In genomic region chr12:1690578-1691122, GRCh38 we compare ENCODE assay signal across 8 cellular contexts. TPM values are rescaled to one million over a fixed set of nuclear protein-coding genes. Genes with fewer than 3 reads are reported as not detected.
A peak's percentile ranks its signal among the peaks of the same experiment; 100 is the strongest.
DNase-seq lines count a peak whose midpoint lies in the region; ATAC-seq and TF ChIP-seq lines count a peak whose summit lies in the region.

TSS of gene ADIPOR2 (plus strand) at chr12:1691070. CDS start at chr12:1754344, 63,274 bp downstream.

- no peak for TF ChIP-seq CTCF in liver (IDR thresholded peaks at IDR 0.05; ENCODE audit: low read depth, low read length, missing input control)

- H3K4me3 Mint-ChIP-seq in CD4-positive, CD25-positive, alpha-beta regulatory T cell = peak within 1 kb of the TSS; percentile 90 to 98 (median 94)

- H3K9ac ChIP-seq in liver (ENCODE audit: low read depth in 1 of 2, low read length in 2 of 2) = peak within 1 kb of the TSS; percentile 82 to 98

- H3K27ac Mint-ChIP-seq in CD4-positive, CD25-positive, alpha-beta regulatory T cell = peak within 1 kb of the TSS; percentile 99 to 100 (median 99)

- DNase-seq in CD4-positive, CD25-positive, alpha-beta regulatory T cell = peak; percentile 90 to 98 (median 95)
- DNase-seq in NCI-H82 (lab: John Stamatoyannopoulos, UW) (peak; percentile 99), dermis microvascular lymphatic vessel endothelial cell (ENCODE audit: low read depth in 2 of 2) (peak; percentile 88 to 94)
- peak; percentile 92 to 94 for DNase-seq in activated CD4-positive, alpha-beta T cell treated with anti-CD3 and anti-CD28 coated beads, Interleukin-2, amount 50 U/mL, for 48 hours
- peak; percentile 94 for DNase-seq in stimulated activated CD4-positive, alpha-beta T cell treated with anti-CD3 and anti-CD28 coated beads, Interleukin-4, amount 100 ng/mL, for 1 hour

- no peaks in the 10 kb centered on the region for H3K9me3 ChIP-seq in CD4-positive, CD25-positive, alpha-beta regulatory T cell (ENCODE audit: control insufficient read depth in 2 of 2, low read length in 2 of 2)
- no peaks in the 10 kb centered on the region for H3K9me3 ChIP-seq in liver (ENCODE audit: control insufficient read depth in 4 of 4, low read length in 3 of 4)

- peak in 1 of 2 donors; percentile 59 for TF ChIP-seq RAD21 in liver (IDR thresholded peaks at IDR 0.05)

- no peaks in the 10 kb centered on the region for H3K27me3 ChIP-seq in CD4-positive, CD25-positive, alpha-beta regulatory T cell (ENCODE audit: control insufficient read depth, insufficient read depth, low read length)
- H3K27me3 ChIP-seq in liver (ENCODE audit: control insufficient read depth in 4 of 4, insufficient read depth in 4 of 4, low read length in 3 of 4) = no peaks in the 10 kb centered on the region

- no peaks in the 10 kb centered on the region for H3K36me3 Mint-ChIP-seq in CD4-positive, CD25-positive, alpha-beta regulatory T cell

- H3K4me3 ChIP-seq in CD4-positive, CD25-positive, alpha-beta regulatory T cell (ENCODE audit: low read depth, low read length) = peak within 1 kb of the TSS; percentile 80
- H3K4me3 ChIP-seq in liver (ENCODE audit: low read depth in 1 of 3, low read length in 3 of 3) = peak within 1 kb of the TSS; percentile 74 to 88 (median 84)

- peaks cover 11% of the 10 kb centered on the region for H3K27me3 Mint-ChIP-seq in CD4-positive, CD25-positive, alpha-beta regulatory T cell

- peak; percentile 99 for ATAC-seq in CD4-positive, CD25-positive, alpha-beta regulatory T cell (ENCODE audit: low read depth in 2 of 2)
- ATAC-seq in GM19438 (IDR thresholded peaks at IDR 0.05; ENCODE audit: low read depth, unreplicated experiment) = peak; percentile 93
- ATAC-seq in HG03571 (IDR thresholded peaks at IDR 0.05; ENCODE audit: unreplicated experiment) = peak; percentile 95

- H3K36me3 ChIP-seq in CD4-positive, CD25-positive, alpha-beta regulatory T cell (ENCODE audit: control insufficient read depth, insufficient read depth, low read length) = no peaks in the 10 kb centered on the region
- H3K36me3 ChIP-seq in liver (ENCODE audit: control insufficient read depth in 4 of 4, insufficient read depth in 3 of 4, low read depth in 1 of 4, low read length in 3 of 4) = peaks cover 0 to 2% (median 0%) of the 10 kb centered on the region in 4 donors

- H3K9me3 Mint-ChIP-seq in CD4-positive, CD25-positive, alpha-beta regulatory T cell = no peaks in the 10 kb centered on the region

- WGBS in liver = under 1% methylated on average over 59 of the region's 59 CpGs

- peak within 1 kb of the TSS; percentile 94 for H3K27ac ChIP-seq in CD4-positive, CD25-positive, alpha-beta regulatory T cell (ENCODE audit: insufficient read depth, low read length, poor library complexity, severe bottlenecking)
- H3K27ac ChIP-seq in liver (ENCODE audit: low read depth in 1 of 2, low read length in 2 of 2) = peak within 1 kb of the TSS; percentile 99

- peaks cover 20 to 50% (median 33%) of the 10 kb centered on the region in 4 donors for H3K4me1 Mint-ChIP-seq in CD4-positive, CD25-positive, alpha-beta regulatory T cell

- peaks cover 29% of the 10 kb centered on the region for H3K4me1 ChIP-seq in CD4-positive, CD25-positive, alpha-beta regulatory T cell (ENCODE audit: control insufficient read depth, insufficient read depth, low read length, poor library complexity, severe bottlenecking)
- H3K4me1 ChIP-seq in liver (ENCODE audit: control insufficient read depth in 4 of 4, insufficient read depth in 4 of 4, low read length in 3 of 4) = peaks cover 1 to 17% (median 6%) of the 10 kb centered on the region in 4 donors

TF ChIP-seq in liver, 16 proteins besides CTCF, POLR2A, EP300 and RAD21:
- TF ChIP-seq JUND (IDR thresholded peaks at IDR 0.05) = no peak
- peak; percentile 79 for TF ChIP-seq REST (IDR thresholded peaks at IDR 0.05)
- TF ChIP-seq FOXA1 (IDR thresholded peaks at IDR 0.05) = no peak
- TF ChIP-seq SP1 (IDR thresholded peaks at IDR 0.05) = peak; percentile 75
- TF ChIP-seq, protein P1, sequence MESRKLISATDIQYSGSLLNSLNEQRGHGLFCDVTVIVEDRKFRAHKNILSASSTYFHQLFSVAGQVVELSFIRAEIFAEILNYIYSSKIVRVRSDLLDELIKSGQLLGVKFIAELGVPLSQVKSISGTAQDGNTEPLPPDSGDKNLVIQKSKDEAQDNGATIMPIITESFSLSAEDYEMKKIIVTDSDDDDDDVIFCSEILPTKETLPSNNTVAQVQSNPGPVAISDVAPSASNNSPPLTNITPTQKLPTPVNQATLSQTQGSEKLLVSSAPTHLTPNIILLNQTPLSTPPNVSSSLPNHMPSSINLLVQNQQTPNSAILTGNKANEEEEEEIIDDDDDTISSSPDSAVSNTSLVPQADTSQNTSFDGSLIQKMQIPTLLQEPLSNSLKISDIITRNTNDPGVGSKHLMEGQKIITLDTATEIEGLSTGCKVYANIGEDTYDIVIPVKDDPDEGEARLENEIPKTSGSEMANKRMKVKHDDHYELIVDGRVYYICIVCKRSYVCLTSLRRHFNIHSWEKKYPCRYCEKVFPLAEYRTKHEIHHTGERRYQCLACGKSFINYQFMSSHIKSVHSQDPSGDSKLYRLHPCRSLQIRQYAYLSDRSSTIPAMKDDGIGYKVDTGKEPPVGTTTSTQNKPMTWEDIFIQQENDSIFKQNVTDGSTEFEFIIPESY (IDR thresholded peaks at IDR 0.05) = peak; percentile 54
- TF ChIP-seq RXRA (IDR thresholded peaks at IDR 0.05) = peak; percentile 28 to 55
- TF ChIP-seq GABPA (IDR thresholded peaks at IDR 0.05 in 1 of 2, conservative IDR thresholded peaks at IDR 0.05 in 1 of 2) = peak; percentile 43 to 82
- TF ChIP-seq, protein P2, sequence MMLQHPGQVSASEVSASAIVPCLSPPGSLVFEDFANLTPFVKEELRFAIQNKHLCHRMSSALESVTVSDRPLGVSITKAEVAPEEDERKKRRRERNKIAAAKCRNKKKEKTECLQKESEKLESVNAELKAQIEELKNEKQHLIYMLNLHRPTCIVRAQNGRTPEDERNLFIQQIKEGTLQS (IDR thresholded peaks at IDR 0.05) = no peak
- TF ChIP-seq FOXA2 (IDR thresholded peaks at IDR 0.05) = no peak
- TF ChIP-seq EGR1 (IDR thresholded peaks at IDR 0.05; ENCODE audit: low read depth in 2 of 2) = peak in 1 of 2 donors; percentile 40
- TF ChIP-seq YY1 (IDR thresholded peaks at IDR 0.05) = peak; percentile 66
- TF ChIP-seq HNF4G (IDR thresholded peaks at IDR 0.05) = no peak
- TF ChIP-seq NR2F2 (IDR thresholded peaks at IDR 0.05) = no peak
- peak; percentile 47 for TF ChIP-seq TAF1 (conservative IDR thresholded peaks at IDR 0.05)
- peak; percentile 92 for TF ChIP-seq MAX (IDR thresholded peaks at IDR 0.05)
- TF ChIP-seq HNF4A (conservative IDR thresholded peaks at IDR 0.05) = no peak
TF ChIP-seq in liver: peak in this region for 9.

RNA-seq across cellular contexts. Expression of gene ADIPOR2, which starts in this region (rescaled TPM):
- total RNA-seq in CD4-positive, CD25-positive, alpha-beta regulatory T cell = 26.3 TPM
- 1 to 10 TPM; 1.8 to 3.3 (median 2.5) TPM for polyA plus RNA-seq in CD4-positive, CD25-positive, alpha-beta regulatory T cell
- total RNA-seq in dermis microvascular lymphatic vessel endothelial cell (35.5 and 36.2 TPM in 2 replicates), liver (10 to 100 TPM; 42.5 to 68.3 TPM)
- 10 to 100 TPM; 26.6 to 40.8 TPM for polyA plus RNA-seq in liver

Comparison
In these comparisons a context has a peak if more than half of its experiments do, and no peak if none do; other contexts are left out.
1. Peak in every context shown above with its lines: DNase-seq, ATAC-seq, H3K4me3 ChIP-seq and H3K27ac ChIP-seq.
2. RNA of gene ADIPOR2 (polyA plus RNA-seq): 26.6 to 40.8 TPM in liver; 1.8 to 3.3 TPM in CD4-positive, CD25-positive, alpha-beta regulatory T cell; every median in the first group is over 4 times any median in the second.